11 cellular contexts compared by ENCODE assay signal in genomic region chr2:68744517-68744916, GRCh38. TPM values are rescaled to one million over a fixed set of nuclear protein-coding genes. Genes with fewer than 3 reads are reported as not detected.
DNase-seq lines count a peak whose midpoint lies in the region; ATAC-seq and TF ChIP-seq lines count a peak whose summit lies in the region.
"Had no signal": no experiment of that assay in that cellular context is flagged by ENCODE, and none has a peak within 500 bp of the region (broad histone marks: within the 10 kb centered on the region; RNA-seq: fewer than 3 reads in every experiment).

No MANE protein-coding gene starts in this region.

- H3K27ac ChIP-seq in CD4-positive, alpha-beta T cell (ENCODE audit: low read depth, low read length) = peak overlapping the region; percentile 21
- H3K27ac ChIP-seq: psoas muscle had no signal

- DNase-seq in CD4-positive, alpha-beta T cell = no peak
- DNase-seq in HFF-Myc (ENCODE audit: extremely low read depth, low read depth) (no peak), memory B cell (ENCODE audit: low spot score in 2 of 2) (no peak), NCI-H69 (lab: John Stamatoyannopoulos, UW) (no peak), endothelial cell (ENCODE audit: low spot score) (no peak)
- DNase-seq: heart left ventricle, NCI-H1694 treated with DMSO at 0.1 percent for 48 hours, psoas muscle, upper lobe of left lung had no signal

- no peak for ATAC-seq in CD4-positive, alpha-beta T cell (ENCODE audit: poor library complexity)
- no peak for ATAC-seq in activated T-helper 17 cell treated with anti-CD3 and anti-CD28 coated beads, Interleukin-2, amount 50 U/mL, for 72 hours (replicated peaks)
- ATAC-seq in memory B cell (ENCODE audit: low read depth) (no peak), GM19452 (IDR thresholded peaks at IDR 0.05; ENCODE audit: unreplicated experiment) (no peak)
- ATAC-seq: heart left ventricle, psoas muscle had no signal

- no peaks in the 10 kb centered on the region for H3K27me3 Mint-ChIP-seq in CD4-positive, alpha-beta T cell
- no peaks in the 10 kb centered on the region for H3K27me3 Mint-ChIP-seq in activated T-helper 17 cell treated with anti-CD3 and anti-CD28 coated beads, Interleukin-2, amount 50 U/mL, for 72 hours
- no peaks in the 10 kb centered on the region for H3K27me3 Mint-ChIP-seq in memory B cell
- H3K27me3 Mint-ChIP-seq in endothelial cell (ENCODE audit: unreplicated experiment) = peaks cover 1% of the 10 kb centered on the region

- H3K9me3 ChIP-seq in CD4-positive, alpha-beta T cell (ENCODE audit: control insufficient read depth, low read length) = no peaks in the 10 kb centered on the region
- H3K9me3 ChIP-seq: heart left ventricle, psoas muscle, upper lobe of left lung had no signal

- POLR2A ChIA-PET in CD4-positive, alpha-beta T cell (lab: Charles Lee) = interaction anchor here (0.7 to 8.0 kb wide), 9 partner anchors 11 to 281 kb away, joined by 3 to 67 read pairs (median 4); partner anchors contain the start of gene ARHGAP25

- H3K9me3 Mint-ChIP-seq in CD4-positive, alpha-beta T cell = no peaks in the 10 kb centered on the region
- no peaks in the 10 kb centered on the region for H3K9me3 Mint-ChIP-seq in activated T-helper 17 cell treated with anti-CD3 and anti-CD28 coated beads, Interleukin-2, amount 50 U/mL, for 72 hours
- H3K9me3 Mint-ChIP-seq in memory B cell = no peaks in the 10 kb centered on the region
- H3K9me3 Mint-ChIP-seq in endothelial cell (ENCODE audit: unreplicated experiment) = no peaks in the 10 kb centered on the region

- peak overlapping the region; percentile 70 for H3K4me3 Mint-ChIP-seq in CD4-positive, alpha-beta T cell
- H3K4me3 Mint-ChIP-seq in activated T-helper 17 cell treated with anti-CD3 and anti-CD28 coated beads, Interleukin-2, amount 50 U/mL, for 72 hours = no peak overlapping the region
- peak overlapping the region; percentile 37 for H3K4me3 Mint-ChIP-seq in memory B cell
- no peak overlapping the region for H3K4me3 Mint-ChIP-seq in endothelial cell (ENCODE audit: unreplicated experiment)

- H3K27ac Mint-ChIP-seq in CD4-positive, alpha-beta T cell = no peak overlapping the region
- H3K27ac Mint-ChIP-seq in activated T-helper 17 cell treated with anti-CD3 and anti-CD28 coated beads, Interleukin-2, amount 50 U/mL, for 72 hours = peak overlapping the region; percentile 58
- H3K27ac Mint-ChIP-seq in memory B cell (peak overlapping the region; percentile 87), endothelial cell (ENCODE audit: unreplicated experiment) (no peak overlapping the region)

- intact Hi-C loops in CD4-positive, alpha-beta T cell (cut with DNase I, micrococcal nuclease) = no loop called here

- TF ChIP-seq CTCF in CD4-positive, alpha-beta T cell (IDR thresholded peaks at IDR 0.05) = no peak
- TF ChIP-seq CTCF in HFF-Myc (IDR thresholded peaks at IDR 0.05; ENCODE audit: low read depth, low read length, missing control alignments) (peak; percentile 8), endothelial cell (IDR thresholded peaks at IDR 0.05; ENCODE audit: unreplicated experiment) (no peak)

- H3K4me1 Mint-ChIP-seq in CD4-positive, alpha-beta T cell (ENCODE audit: low read depth) = peaks cover 97% of the 10 kb centered on the region
- peaks cover 82% of the 10 kb centered on the region for H3K4me1 Mint-ChIP-seq in activated T-helper 17 cell treated with anti-CD3 and anti-CD28 coated beads, Interleukin-2, amount 50 U/mL, for 72 hours
- H3K4me1 Mint-ChIP-seq in memory B cell (peaks cover 77% of the 10 kb centered on the region), endothelial cell (ENCODE audit: unreplicated experiment) (peaks cover 5% of the 10 kb centered on the region)

- CTCF ChIA-PET in CD4-positive, alpha-beta T cell (lab: Charles Lee) = interaction anchor here (0.9 to 2.3 kb wide), 9 partner anchors 9 to 281 kb away, joined by 3 to 10 read pairs (median 5); no protein-coding TSS in a partner anchor

- H3K27me3 ChIP-seq in CD4-positive, alpha-beta T cell (ENCODE audit: control insufficient read depth, insufficient read depth, low read length) = no peaks in the 10 kb centered on the region
- H3K27me3 ChIP-seq: upper lobe of left lung had no signal

- no peak overlapping the region for H3K4me3 ChIP-seq in HFF-Myc (replicated peaks; ENCODE audit: low read depth, low read length)
- H3K4me3 ChIP-seq: heart left ventricle, psoas muscle, upper lobe of left lung had no signal

- H3K36me3 Mint-ChIP-seq in CD4-positive, alpha-beta T cell (ENCODE audit: low read depth) = peaks cover 88% of the 10 kb centered on the region
- peaks cover 92% of the 10 kb centered on the region for H3K36me3 Mint-ChIP-seq in activated T-helper 17 cell treated with anti-CD3 and anti-CD28 coated beads, Interleukin-2, amount 50 U/mL, for 72 hours (ENCODE audit: low read depth)
- H3K36me3 Mint-ChIP-seq in memory B cell (peaks cover 30% of the 10 kb centered on the region), endothelial cell (ENCODE audit: low read depth, unreplicated experiment) (no peaks in the 10 kb centered on the region)

RNA-seq across cellular contexts. Expression of gene ARHGAP25, which starts 9.9 kb away (rescaled TPM):
- 10 to 100 TPM; 39.3 to 41.8 TPM for total RNA-seq in CD4-positive, alpha-beta T cell
- 10 to 100 TPM; 54.0 to 95.9 TPM for total RNA-seq in activated T-helper 17 cell treated with anti-CD3 and anti-CD28 coated beads, Interleukin-2, amount 50 U/mL, for 72 hours
- 4.6 TPM for total RNA-seq in endothelial cell (ENCODE audit: unreplicated experiment)

Comparison
In these comparisons a context has a peak if more than half of its experiments do, and no peak if none do; other contexts are left out.
1. H3K27ac Mint-ChIP-seq: peak in activated T-helper 17 cell treated with anti-CD3 and anti-CD28 coated beads, Interleukin-2, amount 50 U/mL, for 72 hours (single experiment) and memory B cell (single experiment); none in CD4-positive, alpha-beta T cell (single experiment) and endothelial cell (single experiment).
2. H3K4me3 Mint-ChIP-seq: peak in CD4-positive, alpha-beta T cell (single experiment) and memory B cell (single experiment); none in activated T-helper 17 cell treated with anti-CD3 and anti-CD28 coated beads, Interleukin-2, amount 50 U/mL, for 72 hours (single experiment) and endothelial cell (single experiment).